In genomic region chr9:131349522-131349880, GRCh38 we compare ENCODE assay signal across 1 cellular context.
TF ChIP-seq lines count a peak whose summit lies in the region.

No MANE protein-coding gene starts in this region.

TF ChIP-seq in GM23338, 12 proteins besides CTCF, POLR2A, EP300 and RAD21 (continued from another document):
- TF ChIP-seq ZNF462 (CRISPR knock-in tag; IDR thresholded peaks at IDR 0.05) (no peak), ETS1 (IDR thresholded peaks at IDR 0.05) (no peak), STAT1 (IDR thresholded peaks at IDR 0.05; ENCODE audit: unreplicated experiment) (no peak)
